Comparison of ENCODE assay signal across 1 cellular context in genomic region chr9:37800631-37801286, GRCh38.
TF ChIP-seq lines count a peak whose summit lies in the region.

TSS of gene DCAF10 (plus strand) at chr9:37800797. CDS start at chr9:37800867, 70 bp downstream.

TF ChIP-seq in HEK293, 187 proteins besides CTCF, POLR2A, EP300 and RAD21 (continued from another document and continues in another):
- TF ChIP-seq, protein P1, sequence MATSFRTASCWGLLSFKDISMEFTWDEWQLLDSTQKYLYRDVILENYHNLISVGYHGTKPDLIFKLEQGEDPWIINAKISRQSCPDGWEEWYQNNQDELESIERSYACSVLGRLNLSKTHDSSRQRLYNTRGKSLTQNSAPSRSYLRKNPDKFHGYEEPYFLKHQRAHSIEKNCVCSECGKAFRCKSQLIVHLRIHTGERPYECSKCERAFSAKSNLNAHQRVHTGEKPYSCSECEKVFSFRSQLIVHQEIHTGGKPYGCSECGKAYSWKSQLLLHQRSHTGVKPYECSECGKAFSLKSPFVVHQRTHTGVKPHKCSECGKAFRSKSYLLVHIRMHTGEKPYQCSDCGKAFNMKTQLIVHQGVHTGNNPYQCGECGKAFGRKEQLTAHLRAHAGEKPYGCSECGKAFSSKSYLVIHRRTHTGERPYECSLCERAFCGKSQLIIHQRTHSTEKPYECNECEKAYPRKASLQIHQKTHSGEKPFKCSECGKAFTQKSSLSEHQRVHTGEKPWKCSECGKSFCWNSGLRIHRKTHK (tag by site-specific recombination; IDR thresholded peaks at IDR 0.05), result no peak
- TF ChIP-seq ZBTB7A (tag by site-specific recombination; IDR thresholded peaks at IDR 0.05; ENCODE audit: low read depth) (peak; percentile 98), ZNF747 (tag by site-specific recombination; IDR thresholded peaks at IDR 0.05) (no peak), ZSCAN18 (tag by site-specific recombination; IDR thresholded peaks at IDR 0.05) (peak; percentile 94), ZNF280D (tag by site-specific recombination; IDR thresholded peaks at IDR 0.05) (0 out of 2 replicates have a peak, but pooled peaks have one; percentile 27), ZNF221 (tag by site-specific recombination; IDR thresholded peaks at IDR 0.05; ENCODE audit: borderline replicate concordance) (no peak), IKZF3 (tag by site-specific recombination; IDR thresholded peaks at IDR 0.05) (peak; percentile 91), ZNF266 (tag by site-specific recombination; IDR thresholded peaks at IDR 0.05; ENCODE audit: low read depth) (no peak), ZNF529 (tag by site-specific recombination; IDR thresholded peaks at IDR 0.05; ENCODE audit: insufficient replicate concordance) (no peak), ZNF155 (tag by site-specific recombination; IDR thresholded peaks at IDR 0.05) (no peak), ZSCAN16 (tag by site-specific recombination; IDR thresholded peaks at IDR 0.05) (no peak), HIC1 (tag by site-specific recombination; IDR thresholded peaks at IDR 0.05) (peak; percentile 98), ZNF624 (tag by site-specific recombination; IDR thresholded peaks at IDR 0.05) (0 out of 2 replicates have a peak, but pooled peaks have one; percentile 53), ZBTB1 (tag by site-specific recombination; IDR thresholded peaks at IDR 0.05) (peak; percentile 92), ZNF302 (tag by site-specific recombination; IDR thresholded peaks at IDR 0.05; ENCODE audit: low read depth) (0 out of 2 replicates have a peak, but pooled peaks have one; percentile 59), PBX3 (CRISPR knock-in tag; IDR thresholded peaks at IDR 0.05) (peak; percentile 84), SCRT1 (tag by site-specific recombination; IDR thresholded peaks at IDR 0.05; ENCODE audit: borderline replicate concordance) (no peak), ZNF585B (tag by site-specific recombination; IDR thresholded peaks at IDR 0.05) (no peak), ZNF214 (tag by site-specific recombination; IDR thresholded peaks at IDR 0.05; ENCODE audit: borderline replicate concordance) (no peak), ZNF138 (tag by site-specific recombination; IDR thresholded peaks at IDR 0.05; ENCODE audit: borderline replicate concordance) (no peak), ZNF404 (tag by site-specific recombination; IDR thresholded peaks at IDR 0.05) (no peak), ZNF48 (tag by site-specific recombination; IDR thresholded peaks at IDR 0.05) (no peak), ZNF169 (tag by site-specific recombination; IDR thresholded peaks at IDR 0.05) (no peak), SETDB1 (IDR thresholded peaks at IDR 0.05; ENCODE audit: insufficient read length, low read length) (no peak), ZNF416 (tag by site-specific recombination; IDR thresholded peaks at IDR 0.05) (no peak)
- TF ChIP-seq, protein P2, sequence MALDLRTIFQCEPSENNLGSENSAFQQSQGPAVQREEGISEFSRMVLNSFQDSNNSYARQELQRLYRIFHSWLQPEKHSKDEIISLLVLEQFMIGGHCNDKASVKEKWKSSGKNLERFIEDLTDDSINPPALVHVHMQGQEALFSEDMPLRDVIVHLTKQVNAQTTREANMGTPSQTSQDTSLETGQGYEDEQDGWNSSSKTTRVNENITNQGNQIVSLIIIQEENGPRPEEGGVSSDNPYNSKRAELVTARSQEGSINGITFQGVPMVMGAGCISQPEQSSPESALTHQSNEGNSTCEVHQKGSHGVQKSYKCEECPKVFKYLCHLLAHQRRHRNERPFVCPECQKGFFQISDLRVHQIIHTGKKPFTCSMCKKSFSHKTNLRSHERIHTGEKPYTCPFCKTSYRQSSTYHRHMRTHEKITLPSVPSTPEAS (tag by site-specific recombination; IDR thresholded peaks at IDR 0.05), result peak; percentile 69
- TF ChIP-seq, protein P3, sequence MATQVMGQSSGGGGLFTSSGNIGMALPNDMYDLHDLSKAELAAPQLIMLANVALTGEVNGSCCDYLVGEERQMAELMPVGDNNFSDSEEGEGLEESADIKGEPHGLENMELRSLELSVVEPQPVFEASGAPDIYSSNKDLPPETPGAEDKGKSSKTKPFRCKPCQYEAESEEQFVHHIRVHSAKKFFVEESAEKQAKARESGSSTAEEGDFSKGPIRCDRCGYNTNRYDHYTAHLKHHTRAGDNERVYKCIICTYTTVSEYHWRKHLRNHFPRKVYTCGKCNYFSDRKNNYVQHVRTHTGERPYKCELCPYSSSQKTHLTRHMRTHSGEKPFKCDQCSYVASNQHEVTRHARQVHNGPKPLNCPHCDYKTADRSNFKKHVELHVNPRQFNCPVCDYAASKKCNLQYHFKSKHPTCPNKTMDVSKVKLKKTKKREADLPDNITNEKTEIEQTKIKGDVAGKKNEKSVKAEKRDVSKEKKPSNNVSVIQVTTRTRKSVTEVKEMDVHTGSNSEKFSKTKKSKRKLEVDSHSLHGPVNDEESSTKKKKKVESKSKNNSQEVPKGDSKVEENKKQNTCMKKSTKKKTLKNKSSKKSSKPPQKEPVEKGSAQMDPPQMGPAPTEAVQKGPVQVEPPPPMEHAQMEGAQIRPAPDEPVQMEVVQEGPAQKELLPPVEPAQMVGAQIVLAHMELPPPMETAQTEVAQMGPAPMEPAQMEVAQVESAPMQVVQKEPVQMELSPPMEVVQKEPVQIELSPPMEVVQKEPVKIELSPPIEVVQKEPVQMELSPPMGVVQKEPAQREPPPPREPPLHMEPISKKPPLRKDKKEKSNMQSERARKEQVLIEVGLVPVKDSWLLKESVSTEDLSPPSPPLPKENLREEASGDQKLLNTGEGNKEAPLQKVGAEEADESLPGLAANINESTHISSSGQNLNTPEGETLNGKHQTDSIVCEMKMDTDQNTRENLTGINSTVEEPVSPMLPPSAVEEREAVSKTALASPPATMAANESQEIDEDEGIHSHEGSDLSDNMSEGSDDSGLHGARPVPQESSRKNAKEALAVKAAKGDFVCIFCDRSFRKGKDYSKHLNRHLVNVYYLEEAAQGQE (tag by site-specific recombination; IDR thresholded peaks at IDR 0.05), result peak; percentile 84
- TF ChIP-seq, protein P4, sequence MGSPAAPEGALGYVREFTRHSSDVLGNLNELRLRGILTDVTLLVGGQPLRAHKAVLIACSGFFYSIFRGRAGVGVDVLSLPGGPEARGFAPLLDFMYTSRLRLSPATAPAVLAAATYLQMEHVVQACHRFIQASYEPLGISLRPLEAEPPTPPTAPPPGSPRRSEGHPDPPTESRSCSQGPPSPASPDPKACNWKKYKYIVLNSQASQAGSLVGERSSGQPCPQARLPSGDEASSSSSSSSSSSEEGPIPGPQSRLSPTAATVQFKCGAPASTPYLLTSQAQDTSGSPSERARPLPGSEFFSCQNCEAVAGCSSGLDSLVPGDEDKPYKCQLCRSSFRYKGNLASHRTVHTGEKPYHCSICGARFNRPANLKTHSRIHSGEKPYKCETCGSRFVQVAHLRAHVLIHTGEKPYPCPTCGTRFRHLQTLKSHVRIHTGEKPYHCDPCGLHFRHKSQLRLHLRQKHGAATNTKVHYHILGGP (tag by site-specific recombination; IDR thresholded peaks at IDR 0.05), result peak; percentile 32; the same call in 1 of the 2 replicates
- TF ChIP-seq, protein P5, sequence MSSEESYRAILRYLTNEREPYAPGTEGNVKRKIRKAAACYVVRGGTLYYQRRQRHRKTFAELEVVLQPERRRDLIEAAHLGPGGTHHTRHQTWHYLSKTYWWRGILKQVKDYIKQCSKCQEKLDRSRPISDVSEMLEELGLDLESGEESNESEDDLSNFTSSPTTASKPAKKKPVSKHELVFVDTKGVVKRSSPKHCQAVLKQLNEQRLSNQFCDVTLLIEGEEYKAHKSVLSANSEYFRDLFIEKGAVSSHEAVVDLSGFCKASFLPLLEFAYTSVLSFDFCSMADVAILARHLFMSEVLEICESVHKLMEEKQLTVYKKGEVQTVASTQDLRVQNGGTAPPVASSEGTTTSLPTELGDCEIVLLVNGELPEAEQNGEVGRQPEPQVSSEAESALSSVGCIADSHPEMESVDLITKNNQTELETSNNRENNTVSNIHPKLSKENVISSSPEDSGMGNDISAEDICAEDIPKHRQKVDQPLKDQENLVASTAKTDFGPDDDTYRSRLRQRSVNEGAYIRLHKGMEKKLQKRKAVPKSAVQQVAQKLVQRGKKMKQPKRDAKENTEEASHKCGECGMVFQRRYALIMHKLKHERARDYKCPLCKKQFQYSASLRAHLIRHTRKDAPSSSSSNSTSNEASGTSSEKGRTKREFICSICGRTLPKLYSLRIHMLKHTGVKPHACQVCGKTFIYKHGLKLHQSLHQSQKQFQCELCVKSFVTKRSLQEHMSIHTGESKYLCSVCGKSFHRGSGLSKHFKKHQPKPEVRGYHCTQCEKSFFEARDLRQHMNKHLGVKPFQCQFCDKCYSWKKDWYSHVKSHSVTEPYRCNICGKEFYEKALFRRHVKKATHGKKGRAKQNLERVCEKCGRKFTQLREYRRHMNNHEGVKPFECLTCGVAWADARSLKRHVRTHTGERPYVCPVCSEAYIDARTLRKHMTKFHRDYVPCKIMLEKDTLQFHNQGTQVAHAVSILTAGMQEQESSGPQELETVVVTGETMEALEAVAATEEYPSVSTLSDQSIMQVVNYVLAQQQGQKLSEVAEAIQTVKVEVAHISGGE (tag by site-specific recombination; conservative IDR thresholded peaks at IDR 0.05; ENCODE audit: low read depth), result peak; percentile 100
- TF ChIP-seq, protein P6, sequence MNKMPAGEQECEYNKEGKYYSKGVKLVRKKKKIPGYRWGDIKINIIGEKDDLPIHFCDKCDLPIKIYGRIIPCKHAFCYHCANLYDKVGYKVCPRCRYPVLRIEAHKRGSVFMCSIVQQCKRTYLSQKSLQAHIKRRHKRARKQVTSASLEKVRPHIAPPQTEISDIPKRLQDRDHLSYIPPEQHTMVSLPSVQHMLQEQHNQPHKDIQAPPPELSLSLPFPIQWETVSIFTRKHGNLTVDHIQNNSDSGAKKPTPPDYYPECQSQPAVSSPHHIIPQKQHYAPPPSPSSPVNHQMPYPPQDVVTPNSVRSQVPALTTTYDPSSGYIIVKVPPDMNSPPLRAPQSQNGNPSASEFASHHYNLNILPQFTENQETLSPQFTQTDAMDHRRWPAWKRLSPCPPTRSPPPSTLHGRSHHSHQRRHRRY (tag by site-specific recombination; IDR thresholded peaks at IDR 0.05), result peak; percentile 49; the same call in 1 of the 2 replicates
